ENCODE assay signal across 1 cellular context in the genomic region with DNA sequence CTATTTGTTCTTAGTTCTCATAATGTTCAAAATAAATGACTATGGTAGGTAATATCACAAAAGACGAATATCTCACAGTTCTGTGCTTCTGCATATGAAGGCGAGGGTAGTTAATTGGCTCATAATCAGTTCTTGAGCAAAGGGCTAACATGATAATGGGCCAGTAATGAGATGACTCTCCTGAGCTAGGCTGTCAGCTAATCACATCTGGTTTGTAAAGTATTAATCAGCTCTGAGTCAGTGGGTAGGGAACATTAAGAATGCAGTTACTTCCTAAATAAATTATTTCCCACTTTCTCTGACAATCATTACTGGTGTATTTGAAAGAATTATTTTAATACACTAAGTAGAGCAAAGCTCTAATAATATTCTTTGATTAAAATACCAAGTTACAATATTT.
TF ChIP-seq lines count a peak whose summit lies in the region.

No MANE protein-coding gene starts in this region.

TF ChIP-seq in SK-N-SH treated with all-trans-retinoic acid at 6 μM for 48 hours, 23 proteins besides CTCF, POLR2A, EP300 and RAD21 (continued from another document):
- TF ChIP-seq, protein P1, sequence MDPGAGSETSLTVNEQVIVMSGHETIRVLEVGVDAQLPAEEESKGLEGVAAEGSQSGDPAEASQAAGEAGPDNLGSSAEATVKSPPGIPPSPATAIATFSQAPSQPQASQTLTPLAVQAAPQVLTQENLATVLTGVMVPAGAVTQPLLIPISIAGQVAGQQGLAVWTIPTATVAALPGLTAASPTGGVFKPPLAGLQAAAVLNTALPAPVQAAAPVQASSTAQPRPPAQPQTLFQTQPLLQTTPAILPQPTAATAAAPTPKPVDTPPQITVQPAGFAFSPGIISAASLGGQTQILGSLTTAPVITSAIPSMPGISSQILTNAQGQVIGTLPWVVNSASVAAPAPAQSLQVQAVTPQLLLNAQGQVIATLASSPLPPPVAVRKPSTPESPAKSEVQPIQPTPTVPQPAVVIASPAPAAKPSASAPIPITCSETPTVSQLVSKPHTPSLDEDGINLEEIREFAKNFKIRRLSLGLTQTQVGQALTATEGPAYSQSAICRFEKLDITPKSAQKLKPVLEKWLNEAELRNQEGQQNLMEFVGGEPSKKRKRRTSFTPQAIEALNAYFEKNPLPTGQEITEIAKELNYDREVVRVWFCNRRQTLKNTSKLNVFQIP (CRISPR knock-in tag; IDR thresholded peaks at IDR 0.05; ENCODE audit: borderline replicate concordance, low read depth): no peak
- TF ChIP-seq, protein P2, sequence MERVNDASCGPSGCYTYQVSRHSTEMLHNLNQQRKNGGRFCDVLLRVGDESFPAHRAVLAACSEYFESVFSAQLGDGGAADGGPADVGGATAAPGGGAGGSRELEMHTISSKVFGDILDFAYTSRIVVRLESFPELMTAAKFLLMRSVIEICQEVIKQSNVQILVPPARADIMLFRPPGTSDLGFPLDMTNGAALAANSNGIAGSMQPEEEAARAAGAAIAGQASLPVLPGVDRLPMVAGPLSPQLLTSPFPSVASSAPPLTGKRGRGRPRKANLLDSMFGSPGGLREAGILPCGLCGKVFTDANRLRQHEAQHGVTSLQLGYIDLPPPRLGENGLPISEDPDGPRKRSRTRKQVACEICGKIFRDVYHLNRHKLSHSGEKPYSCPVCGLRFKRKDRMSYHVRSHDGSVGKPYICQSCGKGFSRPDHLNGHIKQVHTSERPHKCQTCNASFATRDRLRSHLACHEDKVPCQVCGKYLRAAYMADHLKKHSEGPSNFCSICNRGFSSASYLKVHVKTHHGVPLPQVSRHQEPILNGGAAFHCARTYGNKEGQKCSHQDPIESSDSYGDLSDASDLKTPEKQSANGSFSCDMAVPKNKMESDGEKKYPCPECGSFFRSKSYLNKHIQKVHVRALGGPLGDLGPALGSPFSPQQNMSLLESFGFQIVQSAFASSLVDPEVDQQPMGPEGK (CRISPR knock-in tag; IDR thresholded peaks at IDR 0.05; ENCODE audit: borderline replicate concordance): no peak
- TF ChIP-seq, protein P3, sequence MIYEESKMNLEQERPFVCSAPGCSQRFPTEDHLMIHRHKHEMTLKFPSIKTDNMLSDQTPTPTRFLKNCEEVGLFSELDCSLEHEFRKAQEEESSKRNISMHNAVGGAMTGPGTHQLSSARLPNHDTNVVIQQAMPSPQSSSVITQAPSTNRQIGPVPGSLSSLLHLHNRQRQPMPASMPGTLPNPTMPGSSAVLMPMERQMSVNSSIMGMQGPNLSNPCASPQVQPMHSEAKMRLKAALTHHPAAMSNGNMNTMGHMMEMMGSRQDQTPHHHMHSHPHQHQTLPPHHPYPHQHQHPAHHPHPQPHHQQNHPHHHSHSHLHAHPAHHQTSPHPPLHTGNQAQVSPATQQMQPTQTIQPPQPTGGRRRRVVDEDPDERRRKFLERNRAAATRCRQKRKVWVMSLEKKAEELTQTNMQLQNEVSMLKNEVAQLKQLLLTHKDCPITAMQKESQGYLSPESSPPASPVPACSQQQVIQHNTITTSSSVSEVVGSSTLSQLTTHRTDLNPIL (CRISPR knock-in tag; IDR thresholded peaks at IDR 0.05; ENCODE audit: low read depth): no peak
- TF ChIP-seq OSR1 (CRISPR knock-in tag; IDR thresholded peaks at IDR 0.05) (no peak), ESRRG (CRISPR knock-in tag; IDR thresholded peaks at IDR 0.05) (no peak), ZFP30 (CRISPR knock-in tag; IDR thresholded peaks at IDR 0.05) (no peak)
TF ChIP-seq in SK-N-SH treated with all-trans-retinoic acid at 6 μM for 48 hours: peak in this region for 0.
